ENCODE assay signal across 8 cellular contexts in the genomic region with DNA sequence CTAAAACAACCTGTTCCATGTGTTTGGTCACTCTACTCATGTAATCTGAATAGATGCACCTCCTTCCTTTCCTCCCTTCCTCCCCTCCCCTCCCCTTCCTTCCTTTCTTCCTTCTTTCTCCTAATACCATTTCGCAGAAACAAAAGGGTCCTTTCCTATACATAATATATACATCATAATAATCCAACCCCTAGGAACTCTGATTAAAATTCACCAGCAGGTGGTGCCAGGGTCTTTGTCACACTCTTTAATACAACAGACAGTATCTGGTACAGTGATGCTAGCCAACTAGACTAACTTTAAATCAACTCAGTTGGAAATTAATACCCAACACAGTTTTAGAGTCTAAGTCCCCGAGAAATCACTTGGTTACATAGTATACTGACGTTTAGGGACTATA. TPM values are rescaled to one million over a fixed set of nuclear protein-coding genes. Genes with fewer than 3 reads are reported as not detected.
DNase-seq lines count a peak whose midpoint lies in the region; ATAC-seq and TF ChIP-seq lines count a peak whose summit lies in the region.

No MANE protein-coding gene starts in this region.

- peak; percentile 61 to 70 for TF ChIP-seq CTCF in brain (conservative IDR thresholded peaks at IDR 0.05)

- H3K27ac Mint-ChIP-seq in brain = peak overlapping the region in 2 of 5 experiments; percentile 8 to 14
- peak overlapping the region; percentile 77 for H3K27ac Mint-ChIP-seq in stimulated activated effector memory CD8-positive, alpha-beta T cell treated with anti-CD3 and anti-CD28 coated beads, Interleukin-12 subunit alpha, Interleukin-12 subunit beta, amount 100 ng/mL, for 72 hours

- peak; percentile 94 for ATAC-seq in SK-N-SH treated with all-trans-retinoic acid at 6 μM for 48 hours
- peak; percentile 80 for ATAC-seq in stimulated activated effector memory CD8-positive, alpha-beta T cell treated with anti-CD3 and anti-CD28 coated beads, Interleukin-12 subunit alpha, Interleukin-12 subunit beta, amount 100 ng/mL, for 72 hours
- no peak for ATAC-seq in HG03521 (IDR thresholded peaks at IDR 0.05; ENCODE audit: unreplicated experiment)

- DNase-seq in activated naive CD4-positive, alpha-beta T cell treated with Interleukin-2 at 50 U/mL for 16 hours = peak; percentile 32
- no peak for DNase-seq in activated naive CD4-positive, alpha-beta T cell (lab: John Stamatoyannopoulos, UW)
- DNase-seq in M059J (ENCODE audit: low read depth) (peak; percentile 62), kidney tubule cell (ENCODE audit: low spot score) (peak; percentile 14)
- peak in 1 of 2 donors; percentile 59 for DNase-seq in stimulated activated effector memory CD8-positive, alpha-beta T cell treated with anti-CD3 and anti-CD28 coated beads, Interleukin-12 subunit alpha, Interleukin-12 subunit beta, amount 100 ng/mL, for 72 hours (ENCODE audit: low spot score in 2 of 2)

- no peaks in the 10 kb centered on the region for H3K4me1 Mint-ChIP-seq in brain
- H3K4me1 Mint-ChIP-seq in stimulated activated effector memory CD8-positive, alpha-beta T cell treated with anti-CD3 and anti-CD28 coated beads, Interleukin-12 subunit alpha, Interleukin-12 subunit beta, amount 100 ng/mL, for 72 hours = peaks cover 14% of the 10 kb centered on the region

- H3K4me3 Mint-ChIP-seq in brain = no peak overlapping the region
- no peak overlapping the region for H3K4me3 Mint-ChIP-seq in stimulated activated effector memory CD8-positive, alpha-beta T cell treated with anti-CD3 and anti-CD28 coated beads, Interleukin-12 subunit alpha, Interleukin-12 subunit beta, amount 100 ng/mL, for 72 hours

- no peaks in the 10 kb centered on the region for H3K27me3 Mint-ChIP-seq in brain

- H3K9me3 Mint-ChIP-seq in brain = no peaks in the 10 kb centered on the region
- no peaks in the 10 kb centered on the region for H3K9me3 Mint-ChIP-seq in stimulated activated effector memory CD8-positive, alpha-beta T cell treated with anti-CD3 and anti-CD28 coated beads, Interleukin-12 subunit alpha, Interleukin-12 subunit beta, amount 100 ng/mL, for 72 hours

- H3K36me3 Mint-ChIP-seq in brain = peaks cover 52% of the 10 kb centered on the region
- peaks cover 100% of the 10 kb centered on the region for H3K36me3 Mint-ChIP-seq in stimulated activated effector memory CD8-positive, alpha-beta T cell treated with anti-CD3 and anti-CD28 coated beads, Interleukin-12 subunit alpha, Interleukin-12 subunit beta, amount 100 ng/mL, for 72 hours

TF ChIP-seq in SK-N-SH treated with all-trans-retinoic acid at 6 μM for 48 hours, 23 proteins besides CTCF, POLR2A, EP300 and RAD21:
- no peak for TF ChIP-seq PPARA (CRISPR knock-in tag; IDR thresholded peaks at IDR 0.05; ENCODE audit: borderline replicate concordance)
- TF ChIP-seq, protein P1, sequence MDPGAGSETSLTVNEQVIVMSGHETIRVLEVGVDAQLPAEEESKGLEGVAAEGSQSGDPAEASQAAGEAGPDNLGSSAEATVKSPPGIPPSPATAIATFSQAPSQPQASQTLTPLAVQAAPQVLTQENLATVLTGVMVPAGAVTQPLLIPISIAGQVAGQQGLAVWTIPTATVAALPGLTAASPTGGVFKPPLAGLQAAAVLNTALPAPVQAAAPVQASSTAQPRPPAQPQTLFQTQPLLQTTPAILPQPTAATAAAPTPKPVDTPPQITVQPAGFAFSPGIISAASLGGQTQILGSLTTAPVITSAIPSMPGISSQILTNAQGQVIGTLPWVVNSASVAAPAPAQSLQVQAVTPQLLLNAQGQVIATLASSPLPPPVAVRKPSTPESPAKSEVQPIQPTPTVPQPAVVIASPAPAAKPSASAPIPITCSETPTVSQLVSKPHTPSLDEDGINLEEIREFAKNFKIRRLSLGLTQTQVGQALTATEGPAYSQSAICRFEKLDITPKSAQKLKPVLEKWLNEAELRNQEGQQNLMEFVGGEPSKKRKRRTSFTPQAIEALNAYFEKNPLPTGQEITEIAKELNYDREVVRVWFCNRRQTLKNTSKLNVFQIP (CRISPR knock-in tag; IDR thresholded peaks at IDR 0.05; ENCODE audit: borderline replicate concordance, low read depth) = no peak
- no peak for TF ChIP-seq SNAI2 (CRISPR knock-in tag; IDR thresholded peaks at IDR 0.05)
- TF ChIP-seq ZNF565 (CRISPR knock-in tag; conservative IDR thresholded peaks at IDR 0.05; ENCODE audit: low read depth) = no peak
- TF ChIP-seq ZNF8 (CRISPR knock-in tag; IDR thresholded peaks at IDR 0.05) = no peak
- TF ChIP-seq BACH2 (CRISPR knock-in tag; IDR thresholded peaks at IDR 0.05; ENCODE audit: borderline replicate concordance) = no peak
- TF ChIP-seq GLIS3 (CRISPR knock-in tag; IDR thresholded peaks at IDR 0.05) = no peak
- TF ChIP-seq ZFP30 (CRISPR knock-in tag; IDR thresholded peaks at IDR 0.05) = no peak
- no peak for TF ChIP-seq ESRRG (CRISPR knock-in tag; IDR thresholded peaks at IDR 0.05)
- no peak for TF ChIP-seq ZC3H10 (CRISPR knock-in tag; IDR thresholded peaks at IDR 0.05)
- no peak for TF ChIP-seq OSR1 (CRISPR knock-in tag; IDR thresholded peaks at IDR 0.05)
- no peak for TF ChIP-seq RARB (CRISPR knock-in tag; IDR thresholded peaks at IDR 0.05)
- TF ChIP-seq, protein P2, sequence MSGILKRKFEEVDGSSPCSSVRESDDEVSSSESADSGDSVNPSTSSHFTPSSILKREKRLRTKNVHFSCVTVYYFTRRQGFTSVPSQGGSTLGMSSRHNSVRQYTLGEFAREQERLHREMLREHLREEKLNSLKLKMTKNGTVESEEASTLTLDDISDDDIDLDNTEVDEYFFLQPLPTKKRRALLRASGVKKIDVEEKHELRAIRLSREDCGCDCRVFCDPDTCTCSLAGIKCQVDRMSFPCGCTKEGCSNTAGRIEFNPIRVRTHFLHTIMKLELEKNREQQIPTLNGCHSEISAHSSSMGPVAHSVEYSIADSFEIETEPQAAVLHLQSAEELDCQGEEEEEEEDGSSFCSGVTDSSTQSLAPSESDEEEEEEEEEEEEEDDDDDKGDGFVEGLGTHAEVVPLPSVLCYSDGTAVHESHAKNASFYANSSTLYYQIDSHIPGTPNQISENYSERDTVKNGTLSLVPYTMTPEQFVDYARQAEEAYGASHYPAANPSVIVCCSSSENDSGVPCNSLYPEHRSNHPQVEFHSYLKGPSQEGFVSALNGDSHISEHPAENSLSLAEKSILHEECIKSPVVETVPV (CRISPR knock-in tag; IDR thresholded peaks at IDR 0.05) = no peak
- TF ChIP-seq ZFP3 (CRISPR knock-in tag; IDR thresholded peaks at IDR 0.05) = no peak
- TF ChIP-seq ZNF70 (CRISPR knock-in tag; IDR thresholded peaks at IDR 0.05) = no peak

RNA-seq across cellular contexts. Expression of a gene that starts 41.8 kb away (rescaled TPM):
- total RNA-seq in M059J (2014; rRNA removed; shearing (Covaris generic)) = 8.0 and 17.1 TPM in 2 replicates
- polyA plus RNA-seq in brain (ENCODE audit: insufficient read depth, low read depth, low replicate concordance) = 4.5 TPM

Comparison
In these comparisons a context has a peak if more than half of its experiments do, and no peak if none do; other contexts are left out.
1. DNase-seq: peak in activated naive CD4-positive, alpha-beta T cell treated with Interleukin-2 at 50 U/mL for 16 hours (single experiment), M059J (single experiment) and kidney tubule cell (single experiment); none in activated naive CD4-positive, alpha-beta T cell (0 of 4).